Comparison of ENCODE assay signal across 1 cellular context in the genomic region with DNA sequence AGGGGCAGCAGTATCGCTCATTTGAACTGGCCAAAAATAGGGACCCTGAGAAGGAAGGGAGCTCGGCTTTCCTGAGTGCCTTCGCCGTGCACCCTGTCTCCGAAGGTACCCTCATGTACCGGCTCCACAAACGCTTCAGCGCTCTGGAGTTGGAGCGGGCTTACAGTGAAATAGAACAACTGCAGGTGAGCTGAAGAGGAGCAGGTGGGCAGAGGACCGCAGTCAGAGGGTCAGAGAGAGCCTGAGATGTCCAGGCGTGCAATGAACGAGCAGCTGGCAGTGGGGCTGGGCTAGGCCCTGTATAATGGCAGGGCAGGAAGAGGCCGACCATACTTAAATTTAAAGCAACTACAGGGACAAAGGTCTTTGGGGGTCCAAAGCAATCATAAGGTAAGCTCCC.
TF ChIP-seq lines count a peak whose summit lies in the region.

No MANE protein-coding gene starts in this region.

TF ChIP-seq in K562, 482 proteins besides CTCF, POLR2A, EP300 and RAD21:
- no peak for TF ChIP-seq ZNF146 (CRISPR knock-in tag; IDR thresholded peaks at IDR 0.05; ENCODE audit: unreplicated experiment)
- TF ChIP-seq KAT7 (CRISPR knock-in tag; IDR thresholded peaks at IDR 0.05; ENCODE audit: borderline replicate concordance), result no peak
- no peak for TF ChIP-seq TCFL5 (CRISPR knock-in tag; conservative IDR thresholded peaks at IDR 0.05)
- no peak for TF ChIP-seq POLR2AphosphoS5 (IDR thresholded peaks at IDR 0.05; ENCODE audit: control insufficient read depth, insufficient read depth, low read depth, low read length)
- TF ChIP-seq ATF2 (CRISPR knock-in tag; IDR thresholded peaks at IDR 0.05), result no peak
- no peak for TF ChIP-seq BRF2 (IDR thresholded peaks at IDR 0.05; ENCODE audit: borderline replicate concordance, insufficient read depth, insufficient read length)
- no peak for TF ChIP-seq SUPT5H (IDR thresholded peaks at IDR 0.05)
- TF ChIP-seq, protein P1, sequence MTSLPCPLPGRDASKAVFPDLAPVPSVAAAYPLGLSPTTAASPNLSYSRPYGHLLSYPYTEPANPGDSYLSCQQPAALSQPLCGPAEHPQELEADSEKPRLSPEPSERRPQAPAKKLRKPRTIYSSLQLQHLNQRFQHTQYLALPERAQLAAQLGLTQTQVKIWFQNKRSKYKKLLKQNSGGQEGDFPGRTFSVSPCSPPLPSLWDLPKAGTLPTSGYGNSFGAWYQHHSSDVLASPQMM (CRISPR knock-in tag; IDR thresholded peaks at IDR 0.05), result no peak
- no peak for TF ChIP-seq DNMT1 (IDR thresholded peaks at IDR 0.05)
- TF ChIP-seq ZNF133 (CRISPR knock-in tag; IDR thresholded peaks at IDR 0.05), result no peak
- no peak for TF ChIP-seq RFX1 (IDR thresholded peaks at IDR 0.05)
